ENCODE assay signal across 3 cellular contexts in genomic region chr4:160296476-160296875, GRCh38.
"Had no signal": no experiment of that assay in that cellular context is flagged by ENCODE, and none has a peak within 500 bp of the region (broad histone marks: within the 10 kb centered on the region; RNA-seq: fewer than 3 reads in every experiment).

No MANE protein-coding gene starts in this region.

- ATAC-seq: GM12878 had no signal

- H3K4me3 ChIP-seq: GM12878 had no signal

- DNase-seq: GDM1, GF-D8 had no signal
